Comparison of ENCODE assay signal across 15 cellular contexts in the genomic region with DNA sequence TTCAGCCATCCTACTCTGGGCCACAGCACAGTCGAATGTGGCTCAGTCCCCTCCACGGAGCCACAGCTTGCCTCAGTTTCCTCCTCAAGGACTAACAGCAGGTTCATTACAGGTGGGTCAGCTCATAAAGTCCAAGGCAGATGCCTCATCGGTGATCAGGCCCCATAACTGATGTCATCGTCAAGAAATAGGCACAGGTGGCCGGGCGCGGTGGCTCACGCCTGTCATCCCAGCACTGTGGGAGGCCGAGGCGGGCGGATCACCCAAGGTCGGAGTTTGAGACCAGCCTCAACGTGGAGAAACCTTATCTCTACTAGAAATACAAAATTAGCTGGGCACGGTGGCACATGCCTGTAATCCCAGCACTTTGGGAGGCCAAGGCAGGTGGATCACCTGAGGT. TPM values are rescaled to one million over a fixed set of nuclear protein-coding genes. Genes with fewer than 3 reads are reported as not detected.
DNase-seq lines count a peak whose midpoint lies in the region; ATAC-seq and TF ChIP-seq lines count a peak whose summit lies in the region.
"Had no signal": no experiment of that assay in that cellular context is flagged by ENCODE, and none has a peak within 500 bp of the region (broad histone marks: within the 10 kb centered on the region; RNA-seq: fewer than 3 reads in every experiment).

No MANE protein-coding gene starts in this region.

- no peak for ATAC-seq in heart left ventricle
- no peak for ATAC-seq in left cardiac atrium
- no peak for ATAC-seq in activated CD8-positive, alpha-beta memory T cell treated with anti-CD3 and anti-CD28 coated beads, Interleukin-2, amount 10 ng/mL, durations not matched to agents 7 days and 5 days
- ATAC-seq in GM21381 (IDR thresholded peaks at IDR 0.05; ENCODE audit: unreplicated experiment), result no peak
- ATAC-seq: CD8-positive, alpha-beta T cell had no signal

- H3K36me3 ChIP-seq in heart left ventricle, result peaks cover 0 to 4% (median 0%) of the 10 kb centered on the region in 9 donors
- H3K36me3 ChIP-seq in transverse colon, result no peaks in the 10 kb centered on the region

- in situ Hi-C loops in transverse colon (cut with MboI; ENCODE audit: low pct_ligation_motif_present in 1 of 4, low pct_unique_long_range_greater_than_20kb in 1 of 4, low sequenced_read_pairs in 3 of 4), result no loop called here

- TF ChIP-seq EP300 in transverse colon (IDR thresholded peaks at IDR 0.05; ENCODE audit: low read depth), result no peak

- H3K27ac Mint-ChIP-seq in nephron, result no peak overlapping the region
- no peak overlapping the region for H3K27ac Mint-ChIP-seq in activated CD8-positive, alpha-beta memory T cell treated with anti-CD3 and anti-CD28 coated beads, Interleukin-2, amount 10 ng/mL, durations not matched to agents 7 days and 5 days
- H3K27ac Mint-ChIP-seq: activated T-helper 1 cell treated with anti-CD3 and anti-CD28 coated beads, Interleukin-12 subunit alpha, Interleukin-12 subunit beta, Interleukin-2, Interleukin-4 antibody, amounts not matched to agents 30 ng/mL and 10 ng/mL and 1 ng/mL, durations not matched to agents 14 hours and 24 hours and 36 hours; CD8-positive, alpha-beta T cell had no signal

- H3K36me3 Mint-ChIP-seq in nephron (ENCODE audit: low read depth), result no peaks in the 10 kb centered on the region
- no peaks in the 10 kb centered on the region for H3K36me3 Mint-ChIP-seq in activated CD8-positive, alpha-beta memory T cell treated with anti-CD3 and anti-CD28 coated beads, Interleukin-2, amount 10 ng/mL, durations not matched to agents 7 days and 5 days

- peak in 1 of 5 donors; percentile 57 for DNase-seq in heart left ventricle
- DNase-seq in left cardiac atrium, result no peak
- peak; percentile 57 for DNase-seq in transverse colon
- DNase-seq in NCI-H1694 (lab: John Stamatoyannopoulos, UW), result no peak
- no peak for DNase-seq in activated CD8-positive, alpha-beta memory T cell treated with anti-CD3 and anti-CD28 coated beads, Interleukin-2, amount 10 ng/mL, durations not matched to agents 7 days and 5 days
- DNase-seq: activated CD4-positive, alpha-beta T cell treated with anti-CD3 and anti-CD28 coated beads, Interleukin-2, amount 50 U/mL, for 48 hours; amniotic stem cell; CD8-positive, alpha-beta T cell; occipital lobe; stimulated activated CD4-positive, alpha-beta T cell treated with anti-CD3 and anti-CD28 coated beads, Interleukin-4, amount 100 ng/mL, for 24 hours had no signal

- H3K4me3 ChIP-seq in heart left ventricle (no peak overlapping the region), transverse colon (no peak overlapping the region)
- H3K4me3 ChIP-seq: upper lobe of left lung had no signal

- WGBS in heart left ventricle, 4 donors, result 60 to 71% (median 66%) methylated on average over 13 to 14 of the region's 14 CpGs
- WGBS in transverse colon (ENCODE audit: low coverage in 1 of 2), 2 donors, result 63% methylated on average over 10 of the region's 14 CpGs; no CpG with 5 or more reads in 1 of the 2 donors

- TF ChIP-seq CTCF in heart left ventricle (IDR thresholded peaks at IDR 0.05) (no peak), nephron (IDR thresholded peaks at IDR 0.05; ENCODE audit: unreplicated experiment in 3 of 3) (no peak), transverse colon (IDR thresholded peaks at IDR 0.05) (no peak)

- peak overlapping the region; percentile 85 to 88 (median 85) for H3K4me3 Mint-ChIP-seq in nephron
- H3K4me3 Mint-ChIP-seq in activated CD8-positive, alpha-beta memory T cell treated with anti-CD3 and anti-CD28 coated beads, Interleukin-2, amount 10 ng/mL, durations not matched to agents 7 days and 5 days, result no peak overlapping the region
- H3K4me3 Mint-ChIP-seq: CD8-positive, alpha-beta T cell had no signal

- H3K9me3 ChIP-seq in heart left ventricle (no peaks in the 10 kb centered on the region), transverse colon (no peaks in the 10 kb centered on the region)
- H3K9me3 ChIP-seq: upper lobe of left lung had no signal

- H3K4me1 ChIP-seq in heart left ventricle, result peaks cover 4 to 91% (median 80%) of the 10 kb centered on the region in 12 donors
- peaks cover 57 to 84% (median 79%) of the 10 kb centered on the region in 4 donors for H3K4me1 ChIP-seq in transverse colon

- no peaks in the 10 kb centered on the region for H3K9me3 Mint-ChIP-seq in nephron
- H3K9me3 Mint-ChIP-seq in activated CD8-positive, alpha-beta memory T cell treated with anti-CD3 and anti-CD28 coated beads, Interleukin-2, amount 10 ng/mL, durations not matched to agents 7 days and 5 days (ENCODE audit: low read depth), result no peaks in the 10 kb centered on the region
- H3K9me3 Mint-ChIP-seq: activated T-helper 1 cell treated with anti-CD3 and anti-CD28 coated beads, Interleukin-12 subunit alpha, Interleukin-12 subunit beta, Interleukin-2, Interleukin-4 antibody, amounts not matched to agents 30 ng/mL and 10 ng/mL and 1 ng/mL, durations not matched to agents 14 hours and 24 hours and 36 hours; CD8-positive, alpha-beta T cell had no signal

- H3K27me3 Mint-ChIP-seq in nephron (ENCODE audit: low read depth), result no peaks in the 10 kb centered on the region
- no peaks in the 10 kb centered on the region for H3K27me3 Mint-ChIP-seq in activated CD8-positive, alpha-beta memory T cell treated with anti-CD3 and anti-CD28 coated beads, Interleukin-2, amount 10 ng/mL, durations not matched to agents 7 days and 5 days

- peaks cover 40% of the 10 kb centered on the region for H3K4me1 Mint-ChIP-seq in nephron
- peaks cover 49% of the 10 kb centered on the region for H3K4me1 Mint-ChIP-seq in activated CD8-positive, alpha-beta memory T cell treated with anti-CD3 and anti-CD28 coated beads, Interleukin-2, amount 10 ng/mL, durations not matched to agents 7 days and 5 days

- CTCF ChIA-PET in activated CD8-positive, alpha-beta memory T cell treated with anti-CD3 and anti-CD28 coated beads, Interleukin-2, amount 10 ng/mL, durations not matched to agents 7 days and 5 days (lab: Charles Lee), result interaction anchor here (1.8 to 2.6 kb wide), 2 partner anchors 21 to 86 kb away, joined by 5 to 7 read pairs; no protein-coding TSS in a partner anchor

- H3K27ac ChIP-seq in heart left ventricle, result peak overlapping the region in 11 of 12 donors; percentile 81 to 98 (median 93)
- H3K27ac ChIP-seq in angular gyrus (ENCODE audit: low read depth, low read length), result peak overlapping the region; percentile 40
- H3K27ac ChIP-seq in transverse colon, result peak overlapping the region; percentile 82 to 93 (median 84)

- H3K27me3 ChIP-seq in heart left ventricle, result no peaks in the 10 kb centered on the region
- no peaks in the 10 kb centered on the region for H3K27me3 ChIP-seq in transverse colon
- H3K27me3 ChIP-seq: upper lobe of left lung had no signal

- TF ChIP-seq POLR2A in heart left ventricle (IDR thresholded peaks at IDR 0.05) (no peak), transverse colon (IDR thresholded peaks at IDR 0.05) (no peak)

- intact Hi-C loops in heart left ventricle (cut with DNase I) (no loop called here), left cardiac atrium (cut with DNase I) (no loop called here), transverse colon (cut with DNase I; ENCODE audit: low total_unique reads) (no loop called here)

RNA-seq across cellular contexts. Expression of gene UCKL1, which starts 3.4 kb away (rescaled TPM):
- total RNA-seq in heart left ventricle (10 to 100 TPM; 27.7 to 43.8 (median 37.5) TPM), left cardiac atrium (10 to 100 TPM; 30.8 to 32.4 TPM), transverse colon (100 to 1,000 TPM in 1 of 4 donors, 10 to 100 TPM in 3; 41.1 to 189 (median 68.5) TPM)
- 10 to 100 TPM; 27.7 to 49.7 TPM for polyA plus RNA-seq in heart left ventricle
- total RNA-seq in activated CD8-positive, alpha-beta memory T cell treated with anti-CD3 and anti-CD28 coated beads, Interleukin-2, amount 10 ng/mL, durations not matched to agents 7 days and 5 days, result 10 to 100 TPM; 41.1 to 41.9 TPM

RNA-seq across cellular contexts. Expression of gene ZNF512B, which starts 17.0 kb away (rescaled TPM):
- total RNA-seq in heart left ventricle (10 to 100 TPM in 8 of 9 donors, 1 to 10 TPM in 1; 7.3 to 15.9 (median 12.2) TPM), left cardiac atrium (10 to 100 TPM; 11.7 to 14.5 TPM), transverse colon (1 to 10 TPM; 1.8 to 5.2 (median 2.1) TPM)
- polyA plus RNA-seq in heart left ventricle, result 1 to 10 TPM; 7.7 to 9.3 TPM
- total RNA-seq in activated CD8-positive, alpha-beta memory T cell treated with anti-CD3 and anti-CD28 coated beads, Interleukin-2, amount 10 ng/mL, durations not matched to agents 7 days and 5 days, result 10 to 100 TPM; 13.5 to 18.2 TPM

RNA-seq across cellular contexts. Expression of gene SAMD10, which starts 26.7 kb away (rescaled TPM):
- total RNA-seq in heart left ventricle (1 to 10 TPM; 3.1 to 6.3 (median 4.3) TPM), left cardiac atrium (1 to 10 TPM; 2.7 to 3.8 TPM), transverse colon (10 to 100 TPM in 3 of 4 donors, 1 to 10 TPM in 1; 5.9 to 86.2 (median 19.4) TPM)
- 1 to 10 TPM; 4.8 to 6.0 TPM for polyA plus RNA-seq in heart left ventricle
- 10 to 100 TPM; 26.0 to 33.4 TPM for total RNA-seq in activated CD8-positive, alpha-beta memory T cell treated with anti-CD3 and anti-CD28 coated beads, Interleukin-2, amount 10 ng/mL, durations not matched to agents 7 days and 5 days

RNA-seq across cellular contexts. Expression of gene PRPF6, which starts 28.2 kb away (rescaled TPM):
- 10 to 100 TPM; 41.4 to 62.6 (median 47.6) TPM for total RNA-seq in heart left ventricle
- 10 to 100 TPM; 31.0 to 58.5 TPM for polyA plus RNA-seq in heart left ventricle
- 10 to 100 TPM; 38.8 to 43.9 TPM for total RNA-seq in left cardiac atrium
- 10 to 100 TPM; 29.2 to 55.7 (median 51.8) TPM for total RNA-seq in transverse colon
- 10 to 100 TPM; 77.5 to 80.6 TPM for total RNA-seq in activated CD8-positive, alpha-beta memory T cell treated with anti-CD3 and anti-CD28 coated beads, Interleukin-2, amount 10 ng/mL, durations not matched to agents 7 days and 5 days

RNA-seq across cellular contexts. Expression of gene DNAJC5, which starts 57.8 kb away (rescaled TPM):
- 10 to 100 TPM; 34.8 to 57.1 (median 46.1) TPM for total RNA-seq in heart left ventricle
- polyA plus RNA-seq in heart left ventricle, result 10 to 100 TPM; 21.1 to 46.3 TPM
- total RNA-seq in left cardiac atrium, result 10 to 100 TPM; 41.9 to 53.4 TPM
- total RNA-seq in transverse colon, result 10 to 100 TPM; 59.9 to 77.3 (median 71.4) TPM
- 10 to 100 TPM; 44.4 to 51.9 TPM for total RNA-seq in activated CD8-positive, alpha-beta memory T cell treated with anti-CD3 and anti-CD28 coated beads, Interleukin-2, amount 10 ng/mL, durations not matched to agents 7 days and 5 days

Comparison
In these comparisons a context has a peak if more than half of its experiments do, and no peak if none do; other contexts are left out.
1. H3K27ac ChIP-seq: peak in every context shown above with its lines; median percentile 93 in heart left ventricle; 84 in transverse colon; 40 in angular gyrus.